Comparison of ENCODE assay signal across 24 cellular contexts in the genomic region with DNA sequence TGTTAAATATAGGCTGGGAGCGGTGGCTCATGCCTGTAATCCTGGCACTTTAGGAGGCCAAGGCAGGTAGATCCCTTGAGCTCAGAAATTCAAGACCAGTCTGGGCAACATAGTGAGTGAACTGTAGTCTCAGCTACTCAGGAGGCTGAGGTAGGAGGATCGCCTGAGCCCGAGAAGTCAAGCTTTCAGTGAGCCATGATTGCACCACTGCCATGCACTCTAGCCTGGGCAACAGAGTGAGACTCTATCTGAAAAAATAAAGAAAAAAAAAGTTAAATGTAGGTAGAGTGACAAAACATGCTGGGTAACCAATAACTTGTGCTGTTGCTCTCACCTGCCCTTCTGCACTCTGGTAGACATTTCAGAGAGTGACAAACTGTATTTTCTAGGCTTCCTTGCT. TPM values are rescaled to one million over a fixed set of nuclear protein-coding genes. Genes with fewer than 3 reads are reported as not detected.
DNase-seq lines count a peak whose midpoint lies in the region; ATAC-seq and TF ChIP-seq lines count a peak whose summit lies in the region.
"Had no signal": no experiment of that assay in that cellular context is flagged by ENCODE, and none has a peak within 500 bp of the region (broad histone marks: within the 10 kb centered on the region; RNA-seq: fewer than 3 reads in every experiment).

No MANE protein-coding gene starts in this region.

- POLR2A ChIA-PET in HEK293 (lab: Yijun Ruan, JAX) (no interaction called here), WTC11 (lab: Charles Lee) (no interaction called here)

- ATAC-seq in WTC11 (no peak), gastrocnemius medialis (no peak)
- ATAC-seq: GM12878 had no signal

- peaks cover 23% of the 10 kb centered on the region for H3K4me1 ChIP-seq in HEK293 (ENCODE audit: control insufficient read depth, insufficient read depth, low read length)
- H3K4me1 ChIP-seq in gastrocnemius medialis: peaks cover 15 to 16% of the 10 kb centered on the region in 2 donors
- H3K4me1 ChIP-seq: BE2C had no signal

- TF ChIP-seq CTCF in HEK293 (tag by site-specific recombination; IDR thresholded peaks at IDR 0.05) (no peak), WTC11 (IDR thresholded peaks at IDR 0.05) (no peak), gastrocnemius medialis (IDR thresholded peaks at IDR 0.05 in 4 of 5, conservative IDR thresholded peaks at IDR 0.05 in 1 of 5) (no peak), foreskin fibroblast (IDR thresholded peaks at IDR 0.05; ENCODE audit: low read depth, low read length) (no peak)

- no peak for DNase-seq in WTC11 (ENCODE audit: low spot score)
- peak; percentile 6 for DNase-seq in mesenteric fat pad (ENCODE audit: low spot score)
- DNase-seq in activated naive CD4-positive, alpha-beta T cell treated with anti-CD3 and anti-CD28 coated beads, Interleukin-2, amount 50 U/mL, for 16 hours: no peak
- no peak for DNase-seq in gastrocnemius medialis
- no peak for DNase-seq in foreskin fibroblast
- DNase-seq: 8988T; ACHN; BE2C; C1 segment of cervical spinal cord; CD4-positive, alpha-beta memory T cell; CD4-positive, CD25-positive, alpha-beta regulatory T cell; CD8-positive, alpha-beta memory T cell; COR-L47; DMS 273 treated with DMSO at 0.1 percent for 48 hours; DMS153; DMS53; DMS79; DND-41; EL; GDM1 had no signal

- no peaks in the 10 kb centered on the region for H3K27me3 ChIP-seq in gastrocnemius medialis
- H3K27me3 ChIP-seq: BE2C, BLaER1 had no signal

- H3K36me3 ChIP-seq in HEK293 (ENCODE audit: control insufficient read depth in 2 of 2, insufficient read depth in 1 of 2, low read length in 2 of 2) (no peaks in the 10 kb centered on the region), gastrocnemius medialis (no peaks in the 10 kb centered on the region)
- H3K36me3 ChIP-seq: BE2C, BLaER1 had no signal

- no peaks in the 10 kb centered on the region for H3K27me3 Mint-ChIP-seq in WTC11 (ENCODE audit: low read depth)

- H3K4me3 ChIP-seq in HEK293 (ENCODE audit: low read depth, low read length): no peak overlapping the region
- H3K4me3 ChIP-seq in gastrocnemius medialis: no peak overlapping the region
- H3K4me3 ChIP-seq in foreskin fibroblast (ENCODE audit: low read depth in 1 of 2, low read length in 2 of 2): no peak overlapping the region
- H3K4me3 ChIP-seq: BLaER1, GM12878 had no signal

- H3K27ac Mint-ChIP-seq in WTC11: no peak overlapping the region
- H3K27ac Mint-ChIP-seq: CD14-positive monocyte; CD4-positive, alpha-beta memory T cell; CD4-positive, CD25-positive, alpha-beta regulatory T cell; CD8-positive, alpha-beta memory T cell had no signal

- in situ Hi-C loops in gastrocnemius medialis (cut with MboI; ENCODE audit: low sequenced_read_pairs in 4 of 4): no loop called here

- H3K27ac ChIP-seq in HEK293 (ENCODE audit: extremely low read depth, low read depth, low read length): no peak overlapping the region
- no peak overlapping the region for H3K27ac ChIP-seq in gastrocnemius medialis
- H3K27ac ChIP-seq: BLaER1 had no signal

- no peaks in the 10 kb centered on the region for H3K9me3 ChIP-seq in HEK293 (ENCODE audit: control insufficient read depth, insufficient read depth, low read depth, low read length)
- H3K9me3 ChIP-seq in gastrocnemius medialis: no peaks in the 10 kb centered on the region
- H3K9me3 ChIP-seq: BE2C had no signal

- H3K4me1 Mint-ChIP-seq in WTC11: peaks cover 28% of the 10 kb centered on the region
- H3K4me1 Mint-ChIP-seq: CD14-positive monocyte; CD8-positive, alpha-beta memory T cell had no signal

- TF ChIP-seq POLR2A in gastrocnemius medialis (IDR thresholded peaks at IDR 0.05): no peak

- H3K9me3 Mint-ChIP-seq in WTC11: peaks cover 4% of the 10 kb centered on the region; the same call in 1 of the 2 replicates
- H3K9me3 Mint-ChIP-seq: CD8-positive, alpha-beta memory T cell had no signal

- intact Hi-C loops in gastrocnemius medialis (cut with DNase I; ENCODE audit: low total_unique reads): no loop called here

- H3K36me3 Mint-ChIP-seq in WTC11: no peaks in the 10 kb centered on the region
- H3K36me3 Mint-ChIP-seq: CD14-positive monocyte; CD4-positive, alpha-beta memory T cell; CD4-positive, CD25-positive, alpha-beta regulatory T cell; CD8-positive, alpha-beta memory T cell had no signal

- CTCF ChIA-PET in HEK293 (lab: Yijun Ruan, JAX) (no interaction called here), WTC11 (lab: Charles Lee) (interaction anchor here (2.3 kb wide), 1 partner anchor 194 kb away, joined by 8 read pairs; no protein-coding TSS in a partner anchor)

- H3K4me3 Mint-ChIP-seq in WTC11: no peak overlapping the region
- H3K4me3 Mint-ChIP-seq: CD14-positive monocyte; CD4-positive, alpha-beta memory T cell; CD4-positive, CD25-positive, alpha-beta regulatory T cell; CD8-positive, alpha-beta memory T cell had no signal

TF ChIP-seq in HEK293, 187 proteins besides CTCF, POLR2A, EP300 and RAD21:
- TF ChIP-seq ZNF707 (tag by site-specific recombination; IDR thresholded peaks at IDR 0.05) (no peak), ZNF624 (tag by site-specific recombination; IDR thresholded peaks at IDR 0.05) (no peak), ZNF121 (tag by site-specific recombination; IDR thresholded peaks at IDR 0.05) (0 out of 2 replicates have a peak, but pooled peaks have one; percentile 23)

TF ChIP-seq in WTC11, 78 proteins besides CTCF, POLR2A, EP300 and RAD21:
- TF ChIP-seq, protein P1, sequence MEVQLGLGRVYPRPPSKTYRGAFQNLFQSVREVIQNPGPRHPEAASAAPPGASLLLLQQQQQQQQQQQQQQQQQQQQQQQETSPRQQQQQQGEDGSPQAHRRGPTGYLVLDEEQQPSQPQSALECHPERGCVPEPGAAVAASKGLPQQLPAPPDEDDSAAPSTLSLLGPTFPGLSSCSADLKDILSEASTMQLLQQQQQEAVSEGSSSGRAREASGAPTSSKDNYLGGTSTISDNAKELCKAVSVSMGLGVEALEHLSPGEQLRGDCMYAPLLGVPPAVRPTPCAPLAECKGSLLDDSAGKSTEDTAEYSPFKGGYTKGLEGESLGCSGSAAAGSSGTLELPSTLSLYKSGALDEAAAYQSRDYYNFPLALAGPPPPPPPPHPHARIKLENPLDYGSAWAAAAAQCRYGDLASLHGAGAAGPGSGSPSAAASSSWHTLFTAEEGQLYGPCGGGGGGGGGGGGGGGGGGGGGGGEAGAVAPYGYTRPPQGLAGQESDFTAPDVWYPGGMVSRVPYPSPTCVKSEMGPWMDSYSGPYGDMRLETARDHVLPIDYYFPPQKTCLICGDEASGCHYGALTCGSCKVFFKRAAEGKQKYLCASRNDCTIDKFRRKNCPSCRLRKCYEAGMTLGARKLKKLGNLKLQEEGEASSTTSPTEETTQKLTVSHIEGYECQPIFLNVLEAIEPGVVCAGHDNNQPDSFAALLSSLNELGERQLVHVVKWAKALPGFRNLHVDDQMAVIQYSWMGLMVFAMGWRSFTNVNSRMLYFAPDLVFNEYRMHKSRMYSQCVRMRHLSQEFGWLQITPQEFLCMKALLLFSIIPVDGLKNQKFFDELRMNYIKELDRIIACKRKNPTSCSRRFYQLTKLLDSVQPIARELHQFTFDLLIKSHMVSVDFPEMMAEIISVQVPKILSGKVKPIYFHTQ (CRISPR knock-in tag; IDR thresholded peaks at IDR 0.05): no peak
- TF ChIP-seq TCF7 (CRISPR knock-in tag; IDR thresholded peaks at IDR 0.05; ENCODE audit: low read depth) (no peak), ZNF121 (CRISPR knock-in tag; IDR thresholded peaks at IDR 0.05) (0 out of 2 replicates have a peak, but pooled peaks have one; percentile 15)

RNA-seq across cellular contexts. Expression of a gene that starts 25.0 kb away (rescaled TPM):
- total RNA-seq in WTC11 (2021) (163 to 178 TPM (median 170 TPM) in 3 replicates), mesenteric fat pad (85.4 TPM), gastrocnemius medialis (10 to 100 TPM; 20.4 to 49.9 (median 26.5) TPM)

RNA-seq across cellular contexts. Expression of a gene that starts 45.5 kb away (rescaled TPM):
- 133 to 166 TPM (median 153 TPM) in 3 replicates for total RNA-seq in WTC11 (2021)
- 94.5 TPM for total RNA-seq in mesenteric fat pad
- 10 to 100 TPM; 26.5 to 54.2 (median 39.4) TPM for total RNA-seq in gastrocnemius medialis
